ENCODE assay signal across 8 cellular contexts in genomic region chr12:3655331-3655900, GRCh38.
DNase-seq lines count a peak whose midpoint lies in the region; ATAC-seq and TF ChIP-seq lines count a peak whose summit lies in the region.

No MANE protein-coding gene starts in this region.

- H2AFZ ChIP-seq in OCI-LY1 (ENCODE audit: low read length) (no peak overlapping the region), smooth muscle cell (ENCODE audit: low read depth) (no peak overlapping the region)

- H3K4me2 ChIP-seq in OCI-LY1 (ENCODE audit: low read length) (no peak overlapping the region), smooth muscle cell (no peak overlapping the region)

- WGBS in smooth muscle cell (ENCODE audit: low lambda C conversion rate) = 47% methylated on average over 4 of the region's 4 CpGs

- H3F3A ChIP-seq in OCI-LY1 (ENCODE audit: insufficient read depth, low read length) (no peaks in the 10 kb centered on the region), smooth muscle cell (ENCODE audit: low read depth) (peaks cover 7% of the 10 kb centered on the region)

- no peaks in the 10 kb centered on the region for H3K79me2 ChIP-seq in OCI-LY1 (ENCODE audit: insufficient read depth, low read length)
- H3K79me2 ChIP-seq in smooth muscle cell (ENCODE audit: low read depth) = no peaks in the 10 kb centered on the region

- DNase-seq in AG04450 (ENCODE audit: low read depth, low spot score) (no peak), epithelial cell of proximal tubule (ENCODE audit: low read depth) (no peak), smooth muscle cell (lab: John Stamatoyannopoulos, UW; ENCODE audit: unreplicated experiment) (no peak), OCI-M1 (lab: John Stamatoyannopoulos, UW) (no peak), GOT3 (lab: John Stamatoyannopoulos, UW) (no peak)

- H3K36me3 ChIP-seq in OCI-LY1 (ENCODE audit: insufficient read depth, low read length) (peaks cover 51% of the 10 kb centered on the region), smooth muscle cell (ENCODE audit: low read depth) (no peaks in the 10 kb centered on the region)

- CTCF ChIA-PET in AG04450 (lab: Charles Lee) = interaction anchor here (0.5 to 1.3 kb wide), 3 partner anchors 13 to 355 kb away, joined by 3 to 14 read pairs (median 3); no protein-coding TSS in a partner anchor

- H3K9me2 ChIP-seq in OCI-LY1 (ENCODE audit: low read depth, low read length) = no peaks in the 10 kb centered on the region

- H3K27ac ChIP-seq in AG04450 (ENCODE audit: low read depth, low read length) (no peak overlapping the region), OCI-LY1 (ENCODE audit: low read depth, low read length, poor library complexity, severe bottlenecking) (no peak overlapping the region), smooth muscle cell (ENCODE audit: low read depth) (no peak overlapping the region)

- no peaks in the 10 kb centered on the region for H4K20me1 ChIP-seq in OCI-LY1 (ENCODE audit: insufficient read depth, low read length)
- H4K20me1 ChIP-seq in smooth muscle cell (ENCODE audit: low read depth) = no peaks in the 10 kb centered on the region

- TF ChIP-seq CTCF in AG04450 (IDR thresholded peaks at IDR 0.05; ENCODE audit: low read depth, low read length) (peak; percentile 38), GM12873 (IDR thresholded peaks at IDR 0.05; ENCODE audit: insufficient read depth, low read depth, low read length, missing control alignments) (peak; percentile 54), OCI-LY1 (IDR thresholded peaks at IDR 0.05; ENCODE audit: low read length) (peak; percentile 54), epithelial cell of proximal tubule (conservative IDR thresholded peaks at IDR 0.05; ENCODE audit: low read depth, low read length) (peak; percentile 51), smooth muscle cell (IDR thresholded peaks at IDR 0.05; ENCODE audit: borderline replicate concordance, insufficient read depth, poor library complexity, severe bottlenecking) (peak; percentile 36)

- H3K4me3 ChIP-seq in AG04450 (ENCODE audit: low read depth, low read length) = no peak overlapping the region
- H3K4me3 ChIP-seq in OCI-LY1 (ENCODE audit: low read depth, low read length, poor library complexity, severe bottlenecking) = no peak overlapping the region
- H3K4me3 ChIP-seq in epithelial cell of proximal tubule (ENCODE audit: low read depth, low read length) = no peak overlapping the region
- H3K4me3 ChIP-seq in smooth muscle cell = no peak overlapping the region

- POLR2A ChIA-PET in AG04450 (lab: Yijun Ruan, JAX) = no interaction called here

- H3K9ac ChIP-seq in OCI-LY1 (ENCODE audit: low read length) (no peak overlapping the region), smooth muscle cell (ENCODE audit: low read depth) (no peak overlapping the region)

- H3K4me1 ChIP-seq in OCI-LY1 (ENCODE audit: insufficient read depth, low read length, severe bottlenecking) (no peaks in the 10 kb centered on the region), smooth muscle cell (ENCODE audit: low read depth) (peaks cover 9% of the 10 kb centered on the region)

- H3K27me3 ChIP-seq in AG04450 (ENCODE audit: control insufficient read depth, insufficient read depth, low read length) (peaks cover 5% of the 10 kb centered on the region), OCI-LY1 (ENCODE audit: insufficient read depth, low read length) (no peaks in the 10 kb centered on the region), smooth muscle cell (ENCODE audit: low read depth) (no peaks in the 10 kb centered on the region)

- H3K9me3 ChIP-seq in AG04450 (ENCODE audit: control insufficient read depth, insufficient read depth, low read length) = no peaks in the 10 kb centered on the region
- H3K9me3 ChIP-seq in OCI-LY1 (ENCODE audit: low read length) = no peaks in the 10 kb centered on the region
- no peaks in the 10 kb centered on the region for H3K9me3 ChIP-seq in smooth muscle cell (replicated peaks; ENCODE audit: low read depth)

- ATAC-seq in GM21360 (IDR thresholded peaks at IDR 0.05; ENCODE audit: unreplicated experiment) = no peak
